Comparison of ENCODE assay signal across 13 cellular contexts in the genomic region with DNA sequence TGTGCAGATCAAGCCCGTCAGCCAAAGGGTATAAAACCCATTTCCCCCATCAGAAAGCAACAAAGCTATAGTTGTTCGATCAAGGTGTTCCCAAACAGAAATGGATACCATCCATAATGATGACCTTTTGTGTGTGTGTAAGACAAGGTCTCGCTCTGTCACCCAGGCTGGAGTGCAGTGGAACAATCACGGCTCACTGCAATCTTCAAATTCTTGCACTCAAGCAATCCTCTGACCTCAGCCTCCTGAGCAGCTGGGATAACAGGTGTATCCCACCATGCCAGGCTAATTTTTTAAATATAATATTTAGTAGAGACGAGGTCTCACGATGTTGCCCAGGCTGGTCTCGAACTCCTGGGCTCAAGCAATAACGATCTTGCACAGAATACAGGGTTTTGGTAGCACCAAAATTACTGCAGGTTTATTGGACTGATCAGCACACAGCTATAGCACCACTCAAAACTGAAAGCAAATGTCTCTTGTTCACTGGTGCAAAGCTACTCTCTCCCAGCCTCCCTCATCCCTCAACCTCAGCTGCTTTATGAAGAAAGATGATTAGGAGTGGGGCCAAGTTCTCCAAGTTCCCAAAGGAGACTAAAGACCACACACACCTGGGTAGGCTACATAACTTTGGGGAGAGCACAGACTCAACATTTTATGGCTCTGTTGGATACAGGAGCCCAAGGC.
DNase-seq lines count a peak whose midpoint lies in the region; ATAC-seq, FAIRE-seq and TF ChIP-seq lines count a peak whose summit lies in the region.
"Had no signal": no experiment of that assay in that cellular context is flagged by ENCODE, and none has a peak within 500 bp of the region (broad histone marks: within the 10 kb centered on the region; RNA-seq: fewer than 3 reads in every experiment).

No MANE protein-coding gene starts in this region.

- in situ Hi-C loops in HepG2 (cut with HindIII; ENCODE audit: extremely low pct_ligation_motif_present, low pct_unique_long_range_greater_than_20kb) = no loop called here

- H3K4me3 ChIP-seq in HepG2 (replicated peaks in 1 of 3; ENCODE audit: insufficient read depth in 1 of 3, low read depth in 2 of 3, low read length in 3 of 3) = no peak overlapping the region
- no peak overlapping the region for H3K4me3 ChIP-seq in right lobe of liver
- H3K4me3 ChIP-seq: heart right ventricle, K562 had no signal

- no peak overlapping the region for H2AFZ ChIP-seq in HepG2 (ENCODE audit: low read length)

- no peaks in the 10 kb centered on the region for H4K20me1 ChIP-seq in HepG2 (ENCODE audit: insufficient read depth, low read length)

- no peak overlapping the region for H3K4me3 Mint-ChIP-seq in type B pancreatic cell

- TF ChIP-seq EP300 in HepG2 (IDR thresholded peaks at IDR 0.05; ENCODE audit: low read depth in 2 of 2, low read length in 2 of 2) (no peak), HepG2 (CRISPR knock-in tag; IDR thresholded peaks at IDR 0.05; ENCODE audit: borderline replicate concordance) (no peak)

- no peak for TF ChIP-seq POLR2A in HepG2 (IDR thresholded peaks at IDR 0.05; ENCODE audit: insufficient read depth in 1 of 2, low read depth in 2 of 2, low read length in 2 of 2)
- TF ChIP-seq POLR2A in right lobe of liver (IDR thresholded peaks at IDR 0.05) = no peak

- 100% methylated on average over 8 of the region's 8 CpGs for WGBS in HepG2 (ENCODE audit: low lambda C conversion rate)
- WGBS in right lobe of liver (ENCODE audit: insufficient coverage, low coverage, low lambda C conversion rate, missing lambda C conversion rate) = 100% methylated on average over 4 of the region's 8 CpGs

- no peaks in the 10 kb centered on the region for H3K36me3 ChIP-seq in HepG2 (replicated peaks in 1 of 2; ENCODE audit: control insufficient read depth in 1 of 2, insufficient read depth in 2 of 2, low read length in 2 of 2)
- H3K36me3 ChIP-seq in right lobe of liver = no peaks in the 10 kb centered on the region

- no peak overlapping the region for H3K9ac ChIP-seq in HepG2 (ENCODE audit: insufficient read depth, low read depth, low read length)

- H3K4me1 Mint-ChIP-seq in type B pancreatic cell (ENCODE audit: unreplicated experiment) = peaks cover 4% of the 10 kb centered on the region

- no peak for TF ChIP-seq CTCF in HepG2 (CRISPR knock-in tag; IDR thresholded peaks at IDR 0.05)
- no peak for TF ChIP-seq CTCF in right lobe of liver (IDR thresholded peaks at IDR 0.05)
- no peak for TF ChIP-seq CTCF in type B pancreatic cell (conservative IDR thresholded peaks at IDR 0.05)

- FAIRE-seq in HepG2 (lab: Jason Lieb, UNC) = peak; percentile 36
- no peak for FAIRE-seq in urothelium cell line (lab: Jason Lieb, UNC)

- H3K9me3 ChIP-seq in HepG2 (ENCODE audit: low read length) (no peaks in the 10 kb centered on the region), right lobe of liver (no peaks in the 10 kb centered on the region)

- H3K4me1 ChIP-seq in HepG2 (ENCODE audit: insufficient read depth, low read length) (peaks cover 31% of the 10 kb centered on the region), right lobe of liver (no peaks in the 10 kb centered on the region)

- no TSS peak for BruUV-seq in HepG2 (replicated peaks; lab: Mats Ljungman, UMichigan)

- no peaks in the 10 kb centered on the region for H3K9me3 Mint-ChIP-seq in type B pancreatic cell

- ATAC-seq in HepG2 = no peak
- no peak for ATAC-seq in right lobe of liver
- ATAC-seq in HG03442 (IDR thresholded peaks at IDR 0.05; ENCODE audit: unreplicated experiment) = peak; percentile 34

- TF ChIP-seq RAD21 in HepG2 (CRISPR knock-in tag; IDR thresholded peaks at IDR 0.05) = no peak

- H3K4me2 ChIP-seq in HepG2 (ENCODE audit: low read depth, low read length) = no peak overlapping the region

- DNase-seq in HepG2 (ENCODE audit: low spot score) (no peak), right lobe of liver (no peak), epithelial cell of prostate (ENCODE audit: low read depth, low spot score) (no peak), type B pancreatic cell (ENCODE audit: extremely low spot score, unreplicated experiment) (no peak), EL (no peak), GM19238 (ENCODE audit: insufficient read length, low spot score) (no peak), urothelium cell line (ENCODE audit: low spot score) (no peak)
- DNase-seq: activated T-cell treated with anti-CD3 and anti-CD28 coated beads, Interleukin-2, amount 50 U/mL, for 48 hours; cortex of kidney; heart right ventricle; NCI-H510A treated with DMSO at 0.1 percent for 48 hours had no signal

- H3K27ac Mint-ChIP-seq in type B pancreatic cell = peak overlapping the region; percentile 59

- no peaks in the 10 kb centered on the region for H3K36me3 Mint-ChIP-seq in type B pancreatic cell

- no peaks in the 10 kb centered on the region for H3K27me3 ChIP-seq in HepG2 (ENCODE audit: control insufficient read depth in 1 of 2, insufficient read depth in 2 of 2, low read length in 2 of 2)
- no peaks in the 10 kb centered on the region for H3K27me3 ChIP-seq in right lobe of liver
- H3K27me3 ChIP-seq: heart right ventricle had no signal

- no peak overlapping the region for H3K27ac ChIP-seq in HepG2 (ENCODE audit: extremely low read length, insufficient read depth, low read length)
- H3K27ac ChIP-seq in right lobe of liver = no peak overlapping the region
- peak overlapping the region; percentile 97 for H3K27ac ChIP-seq in epithelial cell of prostate
- H3K27ac ChIP-seq: heart right ventricle had no signal

- CTCF ChIA-PET in HepG2 (lab: Yijun Ruan, JAX; ENCODE audit: low intra/inter-chr PET ratio, low total read pairs) = no interaction called here

- H3K79me2 ChIP-seq in HepG2 (ENCODE audit: insufficient read depth, low read length) = peaks cover 11% of the 10 kb centered on the region

- POLR2A ChIA-PET in HepG2 (lab: Yijun Ruan, JAX) = no interaction called here

- intact Hi-C loops in HepG2 (cut with micrococcal nuclease; ENCODE audit: unreplicated experiment) (no loop called here), right lobe of liver (cut with DNase I) (no loop called here)

- no peaks in the 10 kb centered on the region for H3K27me3 Mint-ChIP-seq in type B pancreatic cell

TF ChIP-seq in HepG2, 621 proteins besides CTCF, POLR2A, EP300 and RAD21:
- TF ChIP-seq KLF12 (CRISPR knock-in tag; IDR thresholded peaks at IDR 0.05; ENCODE audit: borderline replicate concordance) = no peak
- TF ChIP-seq ZNF17 (CRISPR knock-in tag; IDR thresholded peaks at IDR 0.05) = no peak
- TF ChIP-seq RFXAP (CRISPR knock-in tag; IDR thresholded peaks at IDR 0.05; ENCODE audit: borderline replicate concordance) = no peak
- TF ChIP-seq SMAD1 (CRISPR knock-in tag; IDR thresholded peaks at IDR 0.05; ENCODE audit: borderline replicate concordance, low read depth) = no peak
- TF ChIP-seq, protein P1, sequence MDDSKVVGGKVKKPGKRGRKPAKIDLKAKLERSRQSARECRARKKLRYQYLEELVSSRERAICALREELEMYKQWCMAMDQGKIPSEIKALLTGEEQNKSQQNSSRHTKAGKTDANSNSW (CRISPR knock-in tag; IDR thresholded peaks at IDR 0.05; ENCODE audit: borderline replicate concordance) = no peak
- no peak for TF ChIP-seq RORA (CRISPR knock-in tag; IDR thresholded peaks at IDR 0.05)
- no peak for TF ChIP-seq TBX2 (CRISPR knock-in tag; IDR thresholded peaks at IDR 0.05; ENCODE audit: borderline replicate concordance)
